ENCODE assay signal across 17 cellular contexts in genomic region chr2:106339156-106339555, GRCh38.
"Had no signal": no experiment of that assay in that cellular context is flagged by ENCODE, and none has a peak within 500 bp of the region (broad histone marks: within the 10 kb centered on the region; RNA-seq: fewer than 3 reads in every experiment).

No MANE protein-coding gene starts in this region.

- H3K36me3 Mint-ChIP-seq: immature natural killer cell had no signal

- H3K27ac Mint-ChIP-seq: immature natural killer cell, progenitor cell of endocrine pancreas had no signal

- DNase-seq: colonic mucosa; dermis blood vessel endothelial cell; foreskin keratinocyte; immature natural killer cell; left ventricle myocardium superior; mesenchymal stem cell; naive thymus-derived CD8-positive, alpha-beta T cell; occipital lobe; pancreas; right cardiac atrium; small intestine; stimulated activated CD4-positive, alpha-beta T cell treated with anti-CD3 and anti-CD28 coated beads, Interleukin-12 subunit alpha, Interleukin-12 subunit beta, amount 100 ng/mL, for 4 hours; stimulated activated naive CD4-positive, alpha-beta T cell treated with Interleukin-2 at 50 U/mL for 16 hours; tibial artery; upper lobe of left lung; uterus had no signal

- H3K4me3 Mint-ChIP-seq: immature natural killer cell had no signal

- H3K4me1 Mint-ChIP-seq: immature natural killer cell had no signal

- ATAC-seq: foreskin keratinocyte; left ventricle myocardium superior; naive thymus-derived CD8-positive, alpha-beta T cell; pancreas; right cardiac atrium had no signal

- H3K9me3 Mint-ChIP-seq: immature natural killer cell had no signal
